ENCODE assay signal across 9 cellular contexts in genomic region chr15:63598467-63599400, GRCh38. TPM values are rescaled to one million over a fixed set of nuclear protein-coding genes. Genes with fewer than 3 reads are reported as not detected.
A peak's percentile ranks its signal among the peaks of the same experiment; 100 is the strongest.
DNase-seq lines count a peak whose midpoint lies in the region; ATAC-seq and TF ChIP-seq lines count a peak whose summit lies in the region.
"Had no signal": no experiment of that assay in that cellular context is flagged by ENCODE, and none has a peak within 500 bp of the region (broad histone marks: within the 10 kb centered on the region; RNA-seq: fewer than 3 reads in every experiment).

No MANE protein-coding gene starts in this region.

- no TSS peak for BruUV-seq in mammary epithelial cell (replicated peaks; lab: Mats Ljungman, UMichigan)

- H3K4me1 Mint-ChIP-seq in activated naive CD4-positive, alpha-beta T cell treated with anti-CD3 and anti-CD28 coated beads for 36 hours (ENCODE audit: low read depth) = peaks cover 60% of the 10 kb centered on the region

- 69% methylated on average over 8 of the region's 12 CpGs for WGBS in mammary epithelial cell (ENCODE audit: low coverage, missing lambda C conversion rate)

- in situ Hi-C loops in mammary epithelial cell (cut with MboI; ENCODE audit: low sequenced_read_pairs in 2 of 2) = loop anchor here (10.0 to 25.0 kb wide), 2 partner anchors 134 to 311 kb away; partner anchors contain the start of gene APH1B (in 1 of the 2)

- no peaks in the 10 kb centered on the region for H3K79me2 ChIP-seq in mammary epithelial cell (ENCODE audit: insufficient read depth, low read length)

- ATAC-seq in activated naive CD4-positive, alpha-beta T cell treated with anti-CD3 and anti-CD28 coated beads, Interleukin-2, amount 50 U/mL, for 72 hours = no peak
- ATAC-seq in upper lobe of right lung (no peak), HG02642 (IDR thresholded peaks at IDR 0.05; ENCODE audit: poor library complexity, unreplicated experiment) (no peak)

- H3K9ac ChIP-seq in mammary epithelial cell (ENCODE audit: insufficient read depth, low read length) = no peak overlapping the region

- H3K27me3 ChIP-seq in mammary epithelial cell (ENCODE audit: insufficient read depth, low read length) (no peaks in the 10 kb centered on the region), muscle layer of duodenum (ENCODE audit: low read depth, low read length) (no peaks in the 10 kb centered on the region), upper lobe of right lung (no peaks in the 10 kb centered on the region)

- H2AFZ ChIP-seq in mammary epithelial cell (ENCODE audit: low read depth, low read length) = peak overlapping the region; percentile 92

- H3K9me3 ChIP-seq in mammary epithelial cell (replicated peaks; ENCODE audit: insufficient read depth, low read length) (no peaks in the 10 kb centered on the region), muscle layer of duodenum (ENCODE audit: control insufficient read depth in 1 of 2, low read length in 2 of 2) (no peaks in the 10 kb centered on the region), upper lobe of right lung (no peaks in the 10 kb centered on the region)

- peaks cover 7% of the 10 kb centered on the region for H3K36me3 Mint-ChIP-seq in activated naive CD4-positive, alpha-beta T cell treated with anti-CD3 and anti-CD28 coated beads for 36 hours (ENCODE audit: low read depth)
- H3K36me3 Mint-ChIP-seq in activated naive CD4-positive, alpha-beta T cell treated with anti-CD3 and anti-CD28 coated beads, Interleukin-2, amount 50 U/mL, for 72 hours = peaks cover 0 to 15% of the 10 kb centered on the region in 2 donors

- no peaks in the 10 kb centered on the region for H3K27me3 Mint-ChIP-seq in activated naive CD4-positive, alpha-beta T cell treated with anti-CD3 and anti-CD28 coated beads for 36 hours (ENCODE audit: low read depth)

- no peak for TF ChIP-seq CTCF in mammary epithelial cell (conservative IDR thresholded peaks at IDR 0.05 in 1 of 2, IDR thresholded peaks at IDR 0.05 in 1 of 2; ENCODE audit: extremely low read depth in 1 of 2, insufficient read depth in 1 of 2, low read depth in 1 of 2, low read length in 2 of 2)
- no peak for TF ChIP-seq CTCF in upper lobe of right lung (IDR thresholded peaks at IDR 0.05)

- CTCF ChIA-PET in activated naive CD4-positive, alpha-beta T cell treated with anti-CD3 and anti-CD28 coated beads for 36 hours (lab: Charles Lee) = interaction anchor here (0.6 to 8.6 kb wide), 24 partner anchors 9 to 293 kb away, joined by 3 to 101 read pairs (median 5); no protein-coding TSS in a partner anchor
- CTCF ChIA-PET in mammary epithelial cell (lab: Charles Lee; ENCODE audit: low non-redundant PET) = interaction anchor here (0.6 to 1.4 kb wide), 6 partner anchors 11 to 180 kb away, joined by 3 to 17 read pairs (median 5); no protein-coding TSS in a partner anchor

- peak overlapping the region; percentile 85 for H3K4me3 Mint-ChIP-seq in activated naive CD4-positive, alpha-beta T cell treated with anti-CD3 and anti-CD28 coated beads for 36 hours

- intact Hi-C loops in activated naive CD4-positive, alpha-beta T cell treated with anti-CD3 and anti-CD28 coated beads for 36 hours (cut with micrococcal nuclease) = loop anchor here (1.0 kb wide), 3 partner anchors 7 to 132 kb away; partner anchors contain the start of gene USP3
- intact Hi-C loops in mammary epithelial cell (cut with micrococcal nuclease) = loop anchor here (1.0 to 2.0 kb wide), 2 partner anchors 132 to 310 kb away; no protein-coding TSS in a partner anchor
- intact Hi-C loops in upper lobe of right lung (cut with DNase I) = no loop called here

- H3K4me2 ChIP-seq in mammary epithelial cell (ENCODE audit: insufficient read depth, low read depth, low read length) = peak overlapping the region; percentile 100

- H3K27ac ChIP-seq in mammary epithelial cell (ENCODE audit: insufficient read depth, low read depth, low read length) (no peak overlapping the region), muscle layer of duodenum (ENCODE audit: low read length) (peak overlapping the region; percentile 71), upper lobe of right lung (peak overlapping the region; percentile 61)

- H3K27ac Mint-ChIP-seq in activated naive CD4-positive, alpha-beta T cell treated with anti-CD3 and anti-CD28 coated beads for 36 hours = peak overlapping the region; percentile 83
- H3K27ac Mint-ChIP-seq in activated naive CD4-positive, alpha-beta T cell treated with anti-CD3 and anti-CD28 coated beads, Interleukin-2, amount 50 U/mL, for 72 hours = peak overlapping the region in 1 of 2 donors; percentile 62

- H3K4me3 ChIP-seq in mammary epithelial cell (replicated peaks in 1 of 3; ENCODE audit: insufficient read depth in 1 of 3, low read depth in 2 of 3, low read length in 3 of 3) (no peak overlapping the region), muscle layer of duodenum (ENCODE audit: low read depth in 1 of 2, low read length in 2 of 2) (peak overlapping the region; percentile 60 to 83), upper lobe of right lung (peak overlapping the region; percentile 60)

- peaks cover 39% of the 10 kb centered on the region for H3K4me1 ChIP-seq in mammary epithelial cell (ENCODE audit: insufficient read depth, low read length)
- H3K4me1 ChIP-seq in muscle layer of duodenum (ENCODE audit: control insufficient read depth in 1 of 2, insufficient read depth in 2 of 2, low read length in 2 of 2) = peaks cover 19 to 21% of the 10 kb centered on the region in 2 donors
- peaks cover 33% of the 10 kb centered on the region for H3K4me1 ChIP-seq in upper lobe of right lung

- no peaks in the 10 kb centered on the region for H4K20me1 ChIP-seq in mammary epithelial cell (ENCODE audit: insufficient read depth, low read length)

- dilution Hi-C loops in mammary epithelial cell (cut with HindIII; ENCODE audit: low sequenced_read_pairs) = no loop called here

- DNase-seq in activated naive CD4-positive, alpha-beta T cell treated with anti-CD3 and anti-CD28 coated beads for 36 hours = no peak
- DNase-seq in activated naive CD4-positive, alpha-beta T cell treated with anti-CD3 and anti-CD28 coated beads, Interleukin-2, amount 50 U/mL, for 72 hours (ENCODE audit: low spot score in 2 of 2) = no peak
- DNase-seq in mammary epithelial cell = no peak
- DNase-seq in upper lobe of right lung = no peak
- DNase-seq in NCI-H146 (lab: John Stamatoyannopoulos, UW) = no peak
- no peak for DNase-seq in glomerular visceral epithelial cell (ENCODE audit: extremely low spot score)
- DNase-seq: cerebellar nuclear complex had no signal

- H3K9me3 Mint-ChIP-seq in activated naive CD4-positive, alpha-beta T cell treated with anti-CD3 and anti-CD28 coated beads for 36 hours = no peaks in the 10 kb centered on the region
- H3K9me3 Mint-ChIP-seq in activated naive CD4-positive, alpha-beta T cell treated with anti-CD3 and anti-CD28 coated beads, Interleukin-2, amount 50 U/mL, for 72 hours = no peaks in the 10 kb centered on the region

- H3K36me3 ChIP-seq in mammary epithelial cell (ENCODE audit: insufficient read depth, low read length) (peaks cover 4% of the 10 kb centered on the region), muscle layer of duodenum (ENCODE audit: control insufficient read depth in 1 of 2, insufficient read depth in 2 of 2, low read length in 2 of 2) (peaks cover 4% of the 10 kb centered on the region in 2 donors), upper lobe of right lung (peaks cover 4% of the 10 kb centered on the region)

RNA-seq across cellular contexts. Expression of gene FBXL22, which starts 1.5 kb away (rescaled TPM):
- total RNA-seq in activated naive CD4-positive, alpha-beta T cell treated with anti-CD3 and anti-CD28 coated beads for 36 hours = under 1 TPM; 0.43 to 0.44 TPM
- total RNA-seq in activated naive CD4-positive, alpha-beta T cell treated with anti-CD3 and anti-CD28 coated beads, Interleukin-2, amount 50 U/mL, for 72 hours = under 1 TPM; 0.30 to 0.80 TPM
- total RNA-seq in mammary epithelial cell = 1 to 10 TPM in 1 of 2 donors, under 1 TPM in 1; 0.40 to 1.7 TPM
- polyA plus RNA-seq in mammary epithelial cell = 0.20 TPM
- polyA minus RNA-seq in mammary epithelial cell = not detected
- total RNA-seq in upper lobe of right lung = 0.98 TPM

Comparison
In these comparisons a context has a peak if more than half of its experiments do, and no peak if none do; other contexts are left out.
1. H3K4me3 ChIP-seq: peak in muscle layer of duodenum (2 of 2) and upper lobe of right lung (single experiment); none in mammary epithelial cell (0 of 3).